ENCODE assay signal across 8 cellular contexts in genomic region chr18:58615150-58616132, GRCh38. TPM values are rescaled to one million over a fixed set of nuclear protein-coding genes. Genes with fewer than 3 reads are reported as not detected.
DNase-seq lines count a peak whose midpoint lies in the region; ATAC-seq and TF ChIP-seq lines count a peak whose summit lies in the region.

No MANE protein-coding gene starts in this region.

- H3K4me3 ChIP-seq in BLaER1 (no peak overlapping the region), suprapubic skin (no peak overlapping the region)

- no peak overlapping the region for H3K27ac ChIP-seq in BLaER1
- no peak overlapping the region for H3K27ac ChIP-seq in suprapubic skin

- H4K20me1 ChIP-seq in BLaER1, result no peaks in the 10 kb centered on the region

- 87% methylated on average over 5 of the region's 5 CpGs for WGBS in suprapubic skin

- no peak for TF ChIP-seq POLR2A in suprapubic skin (IDR thresholded peaks at IDR 0.05)

- H3K9me3 ChIP-seq in BLaER1, result no peaks in the 10 kb centered on the region
- H3K9me3 ChIP-seq in suprapubic skin, result no peaks in the 10 kb centered on the region

- peak; percentile 71 to 72 for DNase-seq in activated T-cell treated with anti-CD3 and anti-CD28 coated beads, Interleukin-2, amount 50 U/mL, for 48 hours
- peak; percentile 46 to 47 for DNase-seq in stimulated activated CD4-positive, alpha-beta T cell treated with anti-CD3 and anti-CD28 coated beads, Interleukin-2, amount 100 ng/mL, for 48 hours
- DNase-seq in suprapubic skin (ENCODE audit: low spot score in 2 of 2) (no peak), DMS 273 treated with DMSO at 0.1 percent for 48 hours (lab: John Stamatoyannopoulos, UW) (no peak), NCI-H1436 (lab: John Stamatoyannopoulos, UW) (no peak)

- no peak overlapping the region for H3K9ac ChIP-seq in BLaER1

- H3K4me2 ChIP-seq in BLaER1, result peak overlapping the region; percentile 16

- no peak for TF ChIP-seq CTCF in suprapubic skin (IDR thresholded peaks at IDR 0.05)

- no peaks in the 10 kb centered on the region for H3K36me3 ChIP-seq in BLaER1
- no peaks in the 10 kb centered on the region for H3K36me3 ChIP-seq in suprapubic skin

- H3K4me1 ChIP-seq in BLaER1, result peaks cover 8% of the 10 kb centered on the region; the same call in 1 of the 2 replicates
- peaks cover 8% of the 10 kb centered on the region for H3K4me1 ChIP-seq in suprapubic skin

- ATAC-seq in GM19467 (IDR thresholded peaks at IDR 0.05; ENCODE audit: unreplicated experiment), result peak; percentile 75
- peak; percentile 77 for ATAC-seq in HG03520 (IDR thresholded peaks at IDR 0.05; ENCODE audit: unreplicated experiment)

- no peaks in the 10 kb centered on the region for H3K27me3 ChIP-seq in BLaER1
- no peaks in the 10 kb centered on the region for H3K27me3 ChIP-seq in suprapubic skin

- TF ChIP-seq EP300 in suprapubic skin (IDR thresholded peaks at IDR 0.05), result no peak

RNA-seq across cellular contexts. Expression of gene ALPK2, which starts 13.4 kb away (rescaled TPM):
- under 1 TPM; 0.16 to 0.72 (median 0.22) TPM for total RNA-seq in suprapubic skin

RNA-seq across cellular contexts. Expression of gene MALT1, which starts 55.8 kb away (rescaled TPM):
- total RNA-seq in suprapubic skin, result 10 to 100 TPM; 33.9 to 49.5 (median 37.1) TPM

Comparison
In these comparisons a context has a peak if more than half of its experiments do, and no peak if none do; other contexts are left out.
1. DNase-seq: peak in activated T-cell treated with anti-CD3 and anti-CD28 coated beads, Interleukin-2, amount 50 U/mL, for 48 hours (2 of 2) and stimulated activated CD4-positive, alpha-beta T cell treated with anti-CD3 and anti-CD28 coated beads, Interleukin-2, amount 100 ng/mL, for 48 hours (2 of 2); none in suprapubic skin (0 of 2), DMS 273 treated with DMSO at 0.1 percent for 48 hours (single experiment) and NCI-H1436 (single experiment).